ENCODE assay signal across 22 cellular contexts in the genomic region with DNA sequence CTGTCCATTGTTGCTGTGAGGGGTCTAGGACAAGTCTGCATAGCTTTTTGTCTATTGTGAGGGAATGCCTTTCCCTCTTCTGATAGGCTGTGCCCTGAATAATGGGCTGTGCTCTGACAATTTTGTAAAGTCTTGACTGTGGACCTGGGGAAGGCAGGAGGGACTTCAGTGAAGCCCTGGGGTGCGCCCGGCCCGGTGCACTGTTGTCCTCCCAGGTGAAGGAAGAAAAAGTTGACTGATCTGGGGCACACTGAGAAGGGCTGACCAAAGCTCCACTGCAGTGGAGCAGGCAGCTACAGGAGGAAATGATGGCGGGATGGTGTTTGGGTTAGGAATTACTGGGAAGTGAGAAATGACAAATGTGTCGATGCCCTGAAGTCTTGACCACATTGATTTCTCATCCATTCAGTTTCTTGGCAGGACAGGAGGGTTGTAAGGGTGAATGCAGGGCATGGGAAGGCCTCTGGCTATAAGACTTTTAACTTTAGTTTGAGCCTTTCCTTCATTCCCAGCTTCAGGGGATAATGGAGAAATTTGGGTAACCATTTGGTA.
"Had no signal": no experiment of that assay in that cellular context is flagged by ENCODE, and none has a peak within 500 bp of the region (broad histone marks: within the 10 kb centered on the region; RNA-seq: fewer than 3 reads in every experiment).

No MANE protein-coding gene starts in this region.

- ATAC-seq: left colon; left lung; lower lobe of right lung; natural killer cell; pancreas; psoas muscle; right lobe of liver; stimulated activated naive B cell treated with anti-CD40 and anti-IgM and Interleukin-4, amounts not matched to agents 10 μg/mL and 1 μg/mL and 100 μg/mL, for 72 hours had no signal

- H3K4me3 Mint-ChIP-seq: immature natural killer cell; mesothelial cell of epicardium; natural killer cell; stimulated activated naive B cell treated with anti-CD40 and anti-IgM and Interleukin-4, amounts not matched to agents 10 μg/mL and 1 μg/mL and 100 μg/mL, for 72 hours; stimulated activated naive CD8-positive, alpha-beta T cell treated with anti-CD3 and anti-CD28 coated beads, Interleukin-15, Interleukin-2, amounts not matched to agents 100 ng/mL and 50 ng/mL, for 24 hours; type B pancreatic cell had no signal

- DNase-seq: hypothalamus; immature natural killer cell; kidney; left lung; lower lobe of right lung; mesendoderm; naive B cell; natural killer cell; pancreas; posterior cingulate gyrus; psoas muscle; stimulated activated CD4-positive, alpha-beta T cell treated with anti-CD3 and anti-CD28 coated beads, Interleukin-12 subunit alpha, Interleukin-12 subunit beta, amount 100 ng/mL, for 4 hours; stimulated activated CD4-positive, alpha-beta T cell treated with anti-CD3 and anti-CD28 coated beads, Interleukin-15, amount 100 ng/mL, for 24 hours; stimulated activated CD4-positive, alpha-beta T cell treated with anti-CD3 and anti-CD28 coated beads, Interleukin-2, amount 100 ng/mL, for 24 hours; stimulated activated CD4-positive, alpha-beta T cell treated with anti-CD3 and anti-CD28 coated beads, Interleukin-4, amount 100 ng/mL, for 1 hour; stimulated activated naive B cell treated with anti-CD40 and anti-IgM and Interleukin-4, amounts not matched to agents 10 μg/mL and 1 μg/mL and 100 μg/mL, for 72 hours; uterus had no signal

- H3K27ac Mint-ChIP-seq: immature natural killer cell; mesothelial cell of epicardium; naive B cell; natural killer cell; stimulated activated naive B cell treated with anti-CD40 and anti-IgM and Interleukin-4, amounts not matched to agents 10 μg/mL and 1 μg/mL and 100 μg/mL, for 72 hours; stimulated activated naive CD8-positive, alpha-beta T cell treated with anti-CD3 and anti-CD28 coated beads, Interleukin-15, Interleukin-2, amounts not matched to agents 100 ng/mL and 50 ng/mL, for 24 hours; type B pancreatic cell had no signal

- H3K4me1 Mint-ChIP-seq: mesothelial cell of epicardium had no signal

- H3K9me3 Mint-ChIP-seq: immature natural killer cell; mesothelial cell of epicardium; naive B cell; natural killer cell; stimulated activated naive B cell treated with anti-CD40 and anti-IgM and Interleukin-4, amounts not matched to agents 10 μg/mL and 1 μg/mL and 100 μg/mL, for 72 hours; stimulated activated naive CD8-positive, alpha-beta T cell treated with anti-CD3 and anti-CD28 coated beads, Interleukin-15, Interleukin-2, amounts not matched to agents 100 ng/mL and 50 ng/mL, for 24 hours; type B pancreatic cell had no signal

- H3K36me3 Mint-ChIP-seq: immature natural killer cell; mesothelial cell of epicardium; naive B cell; natural killer cell; stimulated activated naive B cell treated with anti-CD40 and anti-IgM and Interleukin-4, amounts not matched to agents 10 μg/mL and 1 μg/mL and 100 μg/mL, for 72 hours had no signal
